In the genomic region with DNA sequence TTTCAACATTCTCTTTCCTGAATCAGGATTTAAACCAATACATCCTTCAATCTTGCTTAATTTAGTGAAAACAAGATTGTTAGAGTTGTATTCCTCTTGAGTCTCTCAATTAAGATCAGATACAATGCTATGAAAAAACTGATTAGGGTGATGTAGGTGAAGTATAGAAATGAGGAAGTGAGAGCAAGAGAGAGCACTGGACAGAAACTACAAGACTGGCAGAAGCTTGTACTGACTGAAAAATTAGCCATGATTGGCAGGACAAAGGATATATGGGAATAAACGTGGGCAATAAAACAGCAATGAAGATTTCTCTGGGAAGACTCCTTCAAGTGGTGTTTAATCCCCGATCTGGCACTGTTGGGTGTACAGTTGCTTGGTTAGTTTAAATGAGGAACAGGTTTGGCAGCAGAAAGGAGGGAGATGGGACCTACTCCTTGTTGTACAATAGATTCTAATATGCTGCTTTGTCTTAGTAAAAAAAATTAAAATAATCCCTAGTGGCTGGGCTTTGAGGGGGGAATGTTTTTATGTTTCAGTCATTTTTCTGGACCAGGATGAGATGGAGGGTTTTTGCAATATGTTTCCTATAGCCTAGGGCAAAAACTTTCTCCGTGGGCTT, we compare ENCODE assay signal across 10 cellular contexts.
A peak's percentile ranks its signal among the peaks of the same experiment; 100 is the strongest.
DNase-seq lines count a peak whose midpoint lies in the region; ATAC-seq and TF ChIP-seq lines count a peak whose summit lies in the region.
"Had no signal": no experiment of that assay in that cellular context is flagged by ENCODE, and none has a peak within 500 bp of the region (broad histone marks: within the 10 kb centered on the region; RNA-seq: fewer than 3 reads in every experiment).

No MANE protein-coding gene starts in this region.

- peaks cover 0 to 2% (median 0%) of the 10 kb centered on the region in 7 donors for H3K4me1 Mint-ChIP-seq in naive thymus-derived CD4-positive, alpha-beta T cell

- H3K27me3 ChIP-seq in naive thymus-derived CD4-positive, alpha-beta T cell (ENCODE audit: control insufficient read depth in 2 of 2, insufficient read depth in 2 of 2, low read length in 2 of 2) = no peaks in the 10 kb centered on the region
- no peaks in the 10 kb centered on the region for H3K27me3 ChIP-seq in PC-3 (ENCODE audit: low read length)
- H3K27me3 ChIP-seq: ascending aorta had no signal

- peaks cover 0 to 32% (median 4%) of the 10 kb centered on the region in 5 donors for H3K36me3 Mint-ChIP-seq in naive thymus-derived CD4-positive, alpha-beta T cell

- POLR2A ChIA-PET in naive thymus-derived CD4-positive, alpha-beta T cell (lab: Charles Lee) = interaction anchor here (0.7 kb wide), 1 partner anchor 665 kb away, joined by 3 read pairs; no protein-coding TSS in a partner anchor
- POLR2A ChIA-PET in PC-3 (lab: Charles Lee; ENCODE audit: unreplicated experiment) = no interaction called here

- CTCF ChIA-PET in naive thymus-derived CD4-positive, alpha-beta T cell (lab: Charles Lee) = interaction anchor here (0.7 kb wide), 1 partner anchor 609 kb away, joined by 3 read pairs; no protein-coding TSS in a partner anchor
- CTCF ChIA-PET in PC-3 (lab: Charles Lee) = no interaction called here

- H3K4me2 ChIP-seq in PC-3 (ENCODE audit: low read length) = no peak overlapping the region
- H3K4me2 ChIP-seq: smooth muscle cell had no signal

- BruUV-seq in PC-3 (replicated peaks; lab: Mats Ljungman, UMichigan) = no TSS peak

- no peak for TF ChIP-seq CTCF in PC-3 (conservative IDR thresholded peaks at IDR 0.05; ENCODE audit: low read depth, low read length)

- no peaks in the 10 kb centered on the region for H3K9me3 Mint-ChIP-seq in naive thymus-derived CD4-positive, alpha-beta T cell
- H3K9me3 Mint-ChIP-seq: stimulated activated naive CD8-positive, alpha-beta T cell treated with anti-CD3 and anti-CD28 coated beads, Interleukin-15, Interleukin-2, amounts not matched to agents 100 ng/mL and 50 ng/mL, for 24 hours had no signal

- no peak overlapping the region for H3K4me3 ChIP-seq in naive thymus-derived CD4-positive, alpha-beta T cell (ENCODE audit: low read length)
- H3K4me3 ChIP-seq in PC-3 (ENCODE audit: low read length) = no peak overlapping the region
- H3K4me3 ChIP-seq: ascending aorta, smooth muscle cell had no signal

- no peak overlapping the region for H3K27ac ChIP-seq in naive thymus-derived CD4-positive, alpha-beta T cell (ENCODE audit: low read depth, low read length)
- no peak overlapping the region for H3K27ac ChIP-seq in PC-3 (ENCODE audit: low read length)
- H3K27ac ChIP-seq: ascending aorta had no signal

- peak; percentile 12 for DNase-seq in GM19238 (ENCODE audit: insufficient read length, low spot score)
- DNase-seq in naive thymus-derived CD4-positive, alpha-beta T cell = no peak
- no peak for DNase-seq in DMS153 (lab: John Stamatoyannopoulos, UW)
- no peak for DNase-seq in HCEC 1CT
- no peak for DNase-seq in PC-3

- H3K36me3 ChIP-seq in naive thymus-derived CD4-positive, alpha-beta T cell (ENCODE audit: control insufficient read depth in 2 of 3, insufficient read depth in 3 of 3, low read length in 3 of 3) = no peaks in the 10 kb centered on the region
- no peaks in the 10 kb centered on the region for H3K36me3 ChIP-seq in PC-3 (ENCODE audit: low read depth, low read length)
- H3K36me3 ChIP-seq: ascending aorta had no signal

- no peaks in the 10 kb centered on the region for H3K79me2 ChIP-seq in PC-3 (ENCODE audit: low read length)

- ATAC-seq in HG02642 (IDR thresholded peaks at IDR 0.05; ENCODE audit: poor library complexity, unreplicated experiment) (peak; percentile 96), HG03521 (IDR thresholded peaks at IDR 0.05; ENCODE audit: unreplicated experiment) (peak; percentile 94), PC-3 (no peak)
- ATAC-seq in naive thymus-derived CD4-positive, alpha-beta T cell = peak; percentile 50

- no peaks in the 10 kb centered on the region for H4K20me1 ChIP-seq in PC-3 (ENCODE audit: low read length)

- no peaks in the 10 kb centered on the region for H3K27me3 Mint-ChIP-seq in naive thymus-derived CD4-positive, alpha-beta T cell
- H3K27me3 Mint-ChIP-seq: stimulated activated naive CD8-positive, alpha-beta T cell treated with anti-CD3 and anti-CD28 coated beads, Interleukin-15, Interleukin-2, amounts not matched to agents 100 ng/mL and 50 ng/mL, for 24 hours had no signal

- H3K4me3 Mint-ChIP-seq in naive thymus-derived CD4-positive, alpha-beta T cell = no peak overlapping the region
- H3K4me3 Mint-ChIP-seq: stimulated activated naive CD8-positive, alpha-beta T cell treated with anti-CD3 and anti-CD28 coated beads, Interleukin-15, Interleukin-2, amounts not matched to agents 100 ng/mL and 50 ng/mL, for 24 hours had no signal

- no peaks in the 10 kb centered on the region for H3K9me3 ChIP-seq in naive thymus-derived CD4-positive, alpha-beta T cell (ENCODE audit: control insufficient read depth in 2 of 3, low read length in 3 of 3)
- no peaks in the 10 kb centered on the region for H3K9me3 ChIP-seq in PC-3 (ENCODE audit: low read length)
- H3K9me3 ChIP-seq: ascending aorta had no signal

- H3K4me1 ChIP-seq in naive thymus-derived CD4-positive, alpha-beta T cell (ENCODE audit: control insufficient read depth in 2 of 2, insufficient read depth in 2 of 2, low read length in 2 of 2) = no peaks in the 10 kb centered on the region
- no peaks in the 10 kb centered on the region for H3K4me1 ChIP-seq in PC-3 (ENCODE audit: insufficient read depth, low read length)
- H3K4me1 ChIP-seq: ascending aorta had no signal

- intact Hi-C loops in naive thymus-derived CD4-positive, alpha-beta T cell (cut with micrococcal nuclease) = no loop called here
- intact Hi-C loops in PC-3 (cut with micrococcal nuclease) = no loop called here

- no peaks in the 10 kb centered on the region for H3K9me2 ChIP-seq in PC-3 (replicated peaks; ENCODE audit: low read length)

- H3F3A ChIP-seq in PC-3 (ENCODE audit: low read length, unreplicated experiment) = no peaks in the 10 kb centered on the region

- H3K9ac ChIP-seq in PC-3 (ENCODE audit: low read length) = no peak overlapping the region

- H2AFZ ChIP-seq in PC-3 (ENCODE audit: low read length) = no peak overlapping the region

- no peak overlapping the region for H3K27ac Mint-ChIP-seq in naive thymus-derived CD4-positive, alpha-beta T cell
- H3K27ac Mint-ChIP-seq: stimulated activated naive CD8-positive, alpha-beta T cell treated with anti-CD3 and anti-CD28 coated beads, Interleukin-15, Interleukin-2, amounts not matched to agents 100 ng/mL and 50 ng/mL, for 24 hours had no signal
